In the genomic region with DNA sequence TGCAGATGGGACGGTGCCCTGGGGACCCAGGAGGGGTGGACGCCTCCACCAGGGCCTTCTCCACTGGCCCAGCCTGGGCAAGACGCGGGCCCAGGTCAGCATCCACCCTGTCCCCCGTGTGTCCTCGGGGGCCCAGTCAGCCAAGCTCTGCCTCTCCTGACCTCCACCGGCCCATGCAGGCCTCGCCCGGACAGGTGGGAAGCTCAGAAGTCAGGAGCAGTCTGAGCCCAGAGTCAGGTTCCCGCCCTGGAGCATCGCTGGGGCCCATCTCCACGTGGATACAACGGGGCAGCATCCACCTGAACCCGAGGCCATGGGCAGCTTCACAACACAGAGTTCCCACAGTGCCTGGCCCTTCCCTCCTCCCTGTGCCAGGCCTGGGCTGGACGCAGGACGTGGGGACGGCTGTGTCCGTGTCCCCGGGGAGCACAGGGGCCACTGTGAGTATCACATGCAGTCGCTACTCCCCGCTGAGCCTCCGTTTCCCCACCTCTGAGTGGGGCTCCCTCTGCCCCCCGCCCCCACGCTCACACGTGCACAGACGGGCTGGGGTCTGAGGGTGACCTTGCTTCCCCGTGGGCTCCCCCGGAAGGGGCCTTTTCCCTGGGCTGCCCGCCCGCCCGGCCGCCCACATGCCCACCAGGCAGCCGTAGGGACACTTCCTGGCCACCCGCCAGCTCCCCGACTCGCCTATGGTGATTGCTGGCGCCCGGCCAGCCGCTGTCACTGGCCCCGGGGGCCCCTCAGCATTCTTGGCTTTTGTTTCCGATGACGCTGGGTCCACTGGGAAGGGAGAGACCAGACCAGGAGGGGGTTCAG, we compare ENCODE assay signal across 12 cellular contexts.
A peak's percentile ranks its signal among the peaks of the same experiment; 100 is the strongest.
DNase-seq lines count a peak whose midpoint lies in the region; ATAC-seq, FAIRE-seq and TF ChIP-seq lines count a peak whose summit lies in the region.
"Had no signal": no experiment of that assay in that cellular context is flagged by ENCODE, and none has a peak within 500 bp of the region (broad histone marks: within the 10 kb centered on the region; RNA-seq: fewer than 3 reads in every experiment).

No MANE protein-coding gene starts in this region.

- no peaks in the 10 kb centered on the region for H3K9me3 Mint-ChIP-seq in activated naive CD8-positive, alpha-beta T cell treated with anti-CD3 and anti-CD28 coated beads, Interleukin-2, amount 50 U/mL, for 24 hours
- no peaks in the 10 kb centered on the region for H3K9me3 Mint-ChIP-seq in activated CD8-positive, alpha-beta memory T cell treated with anti-CD3 and anti-CD28 coated beads, Interleukin-2, amount 10 ng/mL, durations not matched to agents 7 days and 5 days (ENCODE audit: low read depth)
- H3K9me3 Mint-ChIP-seq: activated T-cell treated with anti-CD3 and anti-CD28 coated beads, Interleukin-2, amount 50 U/mL, for 4 hours had no signal

- WGBS in pancreas, 2 donors: 38 to 41% methylated on average over 39 to 42 of the region's 42 CpGs

- TF ChIP-seq CTCF in bronchial epithelial cell (IDR thresholded peaks at IDR 0.05; ENCODE audit: insufficient read depth, low read length, severe bottlenecking) (no peak), pancreas (IDR thresholded peaks at IDR 0.05) (no peak)

- H3K36me3 ChIP-seq in bronchial epithelial cell (ENCODE audit: control insufficient read depth, insufficient read depth, low read length) (no peaks in the 10 kb centered on the region), pancreas (no peaks in the 10 kb centered on the region)

- no peak overlapping the region for H3K4me3 Mint-ChIP-seq in activated naive CD8-positive, alpha-beta T cell treated with anti-CD3 and anti-CD28 coated beads, Interleukin-2, amount 50 U/mL, for 24 hours
- no peak overlapping the region for H3K4me3 Mint-ChIP-seq in activated CD8-positive, alpha-beta memory T cell treated with anti-CD3 and anti-CD28 coated beads, Interleukin-2, amount 10 ng/mL, durations not matched to agents 7 days and 5 days
- H3K4me3 Mint-ChIP-seq: activated T-cell treated with anti-CD3 and anti-CD28 coated beads, Interleukin-2, amount 50 U/mL, for 4 hours had no signal

- H3K27me3 ChIP-seq in bronchial epithelial cell (ENCODE audit: control insufficient read depth, insufficient read depth, low read length) (peaks cover 11% of the 10 kb centered on the region), pancreas (no peaks in the 10 kb centered on the region)

- FAIRE-seq in bronchial epithelial cell (lab: Jason Lieb, UNC): no peak
- FAIRE-seq in pancreas (lab: Jason Lieb, UNC): no peak
- FAIRE-seq: colon had no signal

- no peak overlapping the region for H3K4me3 ChIP-seq in bronchial epithelial cell (ENCODE audit: low read depth, low read length)
- no peak overlapping the region for H3K4me3 ChIP-seq in pancreas
- H3K4me3 ChIP-seq: SK-N-MC had no signal

- DNase-seq in DMS79 (lab: John Stamatoyannopoulos, UW): peak; percentile 67
- peak; percentile 66 to 67 for DNase-seq in NCI-H2081 (lab: John Stamatoyannopoulos, UW)
- peak; percentile 10 for DNase-seq in bronchial epithelial cell (ENCODE audit: low read depth)
- DNase-seq in pancreas: peak in 5 of 6 donors; percentile 35 to 87 (median 80)
- DNase-seq in occipital lobe (lab: John Stamatoyannopoulos, UW): no peak
- no peak for DNase-seq in activated naive CD4-positive, alpha-beta T cell (lab: John Stamatoyannopoulos, UW)
- no peak for DNase-seq in activated naive CD8-positive, alpha-beta T cell treated with anti-CD3 and anti-CD28 coated beads, Interleukin-2, amount 50 U/mL, for 24 hours
- no peak for DNase-seq in activated CD8-positive, alpha-beta memory T cell treated with anti-CD3 and anti-CD28 coated beads, Interleukin-2, amount 10 ng/mL, durations not matched to agents 7 days and 5 days
- DNase-seq: activated T-cell treated with anti-CD3 and anti-CD28 coated beads, Interleukin-2, amount 50 U/mL, for 4 hours; stimulated activated CD4-positive, alpha-beta T cell treated with anti-CD3 and anti-CD28 coated beads, Interleukin-2, amount 100 ng/mL, for 48 hours had no signal

- H3K27me3 Mint-ChIP-seq in activated naive CD8-positive, alpha-beta T cell treated with anti-CD3 and anti-CD28 coated beads, Interleukin-2, amount 50 U/mL, for 24 hours: peaks cover 11% of the 10 kb centered on the region
- peaks cover 6% of the 10 kb centered on the region for H3K27me3 Mint-ChIP-seq in activated CD8-positive, alpha-beta memory T cell treated with anti-CD3 and anti-CD28 coated beads, Interleukin-2, amount 10 ng/mL, durations not matched to agents 7 days and 5 days

- peak; percentile 29 to 38 (median 34) for ATAC-seq in pancreas
- no peak for ATAC-seq in activated naive CD8-positive, alpha-beta T cell treated with anti-CD3 and anti-CD28 coated beads, Interleukin-2, amount 50 U/mL, for 24 hours
- no peak for ATAC-seq in activated CD8-positive, alpha-beta memory T cell treated with anti-CD3 and anti-CD28 coated beads, Interleukin-2, amount 10 ng/mL, durations not matched to agents 7 days and 5 days
- ATAC-seq: activated T-cell treated with anti-CD3 and anti-CD28 coated beads, Interleukin-2, amount 50 U/mL, for 4 hours had no signal

- intact Hi-C loops in pancreas (cut with DNase I): no loop called here

- H3K27ac ChIP-seq in pancreas: no peak overlapping the region
- H3K27ac ChIP-seq: SK-N-MC had no signal

- no peaks in the 10 kb centered on the region for H3K9me3 ChIP-seq in pancreas

- peaks cover 0 to 3% (median 0%) of the 10 kb centered on the region in 3 donors for H3K4me1 ChIP-seq in pancreas

- peaks cover 15% of the 10 kb centered on the region for H3K4me1 Mint-ChIP-seq in activated naive CD8-positive, alpha-beta T cell treated with anti-CD3 and anti-CD28 coated beads, Interleukin-2, amount 50 U/mL, for 24 hours
- H3K4me1 Mint-ChIP-seq in activated CD8-positive, alpha-beta memory T cell treated with anti-CD3 and anti-CD28 coated beads, Interleukin-2, amount 10 ng/mL, durations not matched to agents 7 days and 5 days: peaks cover 3% of the 10 kb centered on the region

- no peak overlapping the region for H3K27ac Mint-ChIP-seq in activated naive CD8-positive, alpha-beta T cell treated with anti-CD3 and anti-CD28 coated beads, Interleukin-2, amount 50 U/mL, for 24 hours
- H3K27ac Mint-ChIP-seq in activated CD8-positive, alpha-beta memory T cell treated with anti-CD3 and anti-CD28 coated beads, Interleukin-2, amount 10 ng/mL, durations not matched to agents 7 days and 5 days: no peak overlapping the region

- no peaks in the 10 kb centered on the region for H3K36me3 Mint-ChIP-seq in activated naive CD8-positive, alpha-beta T cell treated with anti-CD3 and anti-CD28 coated beads, Interleukin-2, amount 50 U/mL, for 24 hours (ENCODE audit: low read depth)
- H3K36me3 Mint-ChIP-seq in activated CD8-positive, alpha-beta memory T cell treated with anti-CD3 and anti-CD28 coated beads, Interleukin-2, amount 10 ng/mL, durations not matched to agents 7 days and 5 days: no peaks in the 10 kb centered on the region

- CTCF ChIA-PET in activated CD8-positive, alpha-beta memory T cell treated with anti-CD3 and anti-CD28 coated beads, Interleukin-2, amount 10 ng/mL, durations not matched to agents 7 days and 5 days (lab: Charles Lee): no interaction called here

Comparison
In these comparisons a context has a peak if more than half of its experiments do, and no peak if none do; other contexts are left out.
1. DNase-seq: peak in DMS79 (single experiment), NCI-H2081 (2 of 2), bronchial epithelial cell (single experiment) and pancreas (5 of 6); none in occipital lobe (single experiment), activated naive CD4-positive, alpha-beta T cell (0 of 4), activated naive CD8-positive, alpha-beta T cell treated with anti-CD3 and anti-CD28 coated beads, Interleukin-2, amount 50 U/mL, for 24 hours (single experiment) and activated CD8-positive, alpha-beta memory T cell treated with anti-CD3 and anti-CD28 coated beads, Interleukin-2, amount 10 ng/mL, durations not matched to agents 7 days and 5 days (single experiment).
2. ATAC-seq: peak in pancreas (4 of 4); none in activated naive CD8-positive, alpha-beta T cell treated with anti-CD3 and anti-CD28 coated beads, Interleukin-2, amount 50 U/mL, for 24 hours (single experiment) and activated CD8-positive, alpha-beta memory T cell treated with anti-CD3 and anti-CD28 coated beads, Interleukin-2, amount 10 ng/mL, durations not matched to agents 7 days and 5 days (single experiment).